ENCODE assay signal across 17 cellular contexts in genomic region chr13:28440774-28441532, GRCh38.
"Had no signal": no experiment of that assay in that cellular context is flagged by ENCODE, and none has a peak within 500 bp of the region (broad histone marks: within the 10 kb centered on the region; RNA-seq: fewer than 3 reads in every experiment).

No MANE protein-coding gene starts in this region.

- H3K36me3 Mint-ChIP-seq: brain; stimulated activated memory B cell treated with anti-CD40 and anti-IgM and Interleukin-4, amounts not matched to agents 10 μg/mL and 1 μg/mL and 100 μg/mL, for 72 hours had no signal

- H3K4me3 Mint-ChIP-seq: brain; central memory CD8-positive, alpha-beta T cell; nephron; stimulated activated memory B cell treated with anti-CD40 and anti-IgM and Interleukin-4, amounts not matched to agents 10 μg/mL and 1 μg/mL and 100 μg/mL, for 72 hours had no signal

- H3K27me3 ChIP-seq: right lobe of liver, upper lobe of left lung had no signal

- H3K27ac Mint-ChIP-seq: activated naive CD4-positive, alpha-beta T cell treated with anti-CD3 and anti-CD28 coated beads, Interleukin-2, amount 50 U/mL, for 72 hours; brain; nephron; stimulated activated memory B cell treated with anti-CD40 and anti-IgM and Interleukin-4, amounts not matched to agents 10 μg/mL and 1 μg/mL and 100 μg/mL, for 72 hours had no signal

- H3K4me3 ChIP-seq: prostate gland, right lobe of liver, suprapubic skin, upper lobe of left lung had no signal

- DNase-seq: activated CD4-positive, alpha-beta T cell treated with anti-CD3 and anti-CD28 coated beads, Interleukin-2, amount 50 U/mL, for 1 hour; activated effector memory CD4-positive, alpha-beta T cell treated with Interleukin-2 at 50 U/mL for 16 hours; amygdala; cortex of kidney; effector memory CD4-positive, alpha-beta T cell; hippocampal formation; mesenchymal stem cell; right lobe of liver; stimulated activated CD4-positive, alpha-beta T cell treated with anti-CD3 and anti-CD28 coated beads, Interleukin-1b, Interleukin-23, amount 100 ng/mL, for 48 hours; upper lobe of left lung had no signal

- H3K9me3 ChIP-seq: prostate gland, right lobe of liver, suprapubic skin, upper lobe of left lung had no signal

- ATAC-seq: activated naive CD4-positive, alpha-beta T cell treated with anti-CD3 and anti-CD28 coated beads, Interleukin-2, amount 50 U/mL, for 72 hours; right lobe of liver; stimulated activated memory B cell treated with anti-CD40 and anti-IgM and Interleukin-4, amounts not matched to agents 10 μg/mL and 1 μg/mL and 100 μg/mL, for 72 hours had no signal

- H3K27ac ChIP-seq: prostate gland, right lobe of liver, suprapubic skin, upper lobe of left lung had no signal

- H3K4me1 ChIP-seq: prostate gland, right lobe of liver had no signal

- H3K36me3 ChIP-seq: prostate gland, right lobe of liver, suprapubic skin had no signal

- H3K4me1 Mint-ChIP-seq: brain; central memory CD8-positive, alpha-beta T cell; nephron; stimulated activated memory B cell treated with anti-CD40 and anti-IgM and Interleukin-4, amounts not matched to agents 10 μg/mL and 1 μg/mL and 100 μg/mL, for 72 hours had no signal
